Comparison of ENCODE assay signal across 8 cellular contexts in genomic region chrX:130109429-130110378, GRCh38. TPM values are rescaled to one million over a fixed set of nuclear protein-coding genes. Genes with fewer than 3 reads are reported as not detected.
DNase-seq lines count a peak whose midpoint lies in the region; ATAC-seq, FAIRE-seq and TF ChIP-seq lines count a peak whose summit lies in the region.

No MANE protein-coding gene starts in this region.

- H3K4me1 ChIP-seq in KMS-11 (ENCODE audit: low read depth, poor library complexity, severe bottlenecking) (peaks cover 20% of the 10 kb centered on the region), HepG2 (ENCODE audit: insufficient read depth, low read length) (peaks cover 23% of the 10 kb centered on the region), tibial artery (peaks cover 0 to 52% (median 18%) of the 10 kb centered on the region in 4 donors)

- peak overlapping the region; percentile 73 for H2AFZ ChIP-seq in KMS-11 (ENCODE audit: low read depth)
- H2AFZ ChIP-seq in HepG2 (ENCODE audit: low read length) = no peak overlapping the region

- peak overlapping the region; percentile 42; the same call in 1 of the 2 replicates for H3K27ac ChIP-seq in KMS-11
- H3K27ac ChIP-seq in HepG2 (ENCODE audit: extremely low read length, insufficient read depth, low read length) = no peak overlapping the region
- H3K27ac ChIP-seq in tibial artery = peak overlapping the region; percentile 96 to 98

- no TSS peak for BruUV-seq in HepG2 (replicated peaks; lab: Mats Ljungman, UMichigan)

- CTCF ChIA-PET in HepG2 (lab: Yijun Ruan, JAX; ENCODE audit: low intra/inter-chr PET ratio, low total read pairs) = no interaction called here

- TF ChIP-seq EP300 in HepG2 (IDR thresholded peaks at IDR 0.05; ENCODE audit: low read depth in 2 of 2, low read length in 2 of 2) (no peak), HepG2 (CRISPR knock-in tag; IDR thresholded peaks at IDR 0.05; ENCODE audit: borderline replicate concordance) (no peak)

- peak overlapping the region; percentile 29; the same call in 1 of the 2 replicates for H3K4me2 ChIP-seq in KMS-11
- H3K4me2 ChIP-seq in HepG2 (ENCODE audit: low read depth, low read length) = peak overlapping the region; percentile 69

- TF ChIP-seq POLR2A in HepG2 (IDR thresholded peaks at IDR 0.05; ENCODE audit: insufficient read depth in 1 of 2, low read depth in 2 of 2, low read length in 2 of 2) = no peak

- H3K9ac ChIP-seq in KMS-11 = peak overlapping the region; percentile 73
- peak overlapping the region; percentile 39 for H3K9ac ChIP-seq in HepG2 (ENCODE audit: insufficient read depth, low read depth, low read length)

- 0% methylated on average over 5 of the region's 81 CpGs for WGBS in HepG2 (ENCODE audit: low lambda C conversion rate)

- H3K79me2 ChIP-seq in KMS-11 (ENCODE audit: insufficient read depth, low read depth) (no peaks in the 10 kb centered on the region), HepG2 (ENCODE audit: insufficient read depth, low read length) (no peaks in the 10 kb centered on the region)

- H4K20me1 ChIP-seq in KMS-11 (ENCODE audit: insufficient read depth) (no peaks in the 10 kb centered on the region), HepG2 (ENCODE audit: insufficient read depth, low read length) (no peaks in the 10 kb centered on the region)

- H3K27me3 ChIP-seq in KMS-11 (ENCODE audit: insufficient read depth, low read depth) (no peaks in the 10 kb centered on the region), HepG2 (ENCODE audit: control insufficient read depth in 1 of 2, insufficient read depth in 2 of 2, low read length in 2 of 2) (no peaks in the 10 kb centered on the region), tibial artery (no peaks in the 10 kb centered on the region)

- intact Hi-C loops in HepG2 (cut with micrococcal nuclease; ENCODE audit: unreplicated experiment) (no loop called here), tibial artery (cut with DNase I; ENCODE audit: low total_unique reads) (loop anchor here (5.0 kb wide), 1 partner anchor 68 kb away; no protein-coding TSS in a partner anchor)

- peak; percentile 9 to 17 for ATAC-seq in activated CD4-positive, CD25-positive, alpha-beta regulatory T cell treated with anti-CD3 and anti-CD28 coated beads, Interleukin-2, amount 50 U/mL, for 24 hours
- ATAC-seq in HepG2 = peak; percentile 34

- no peak for TF ChIP-seq CTCF in KMS-11 (conservative IDR thresholded peaks at IDR 0.05; ENCODE audit: low read depth, low read length)
- TF ChIP-seq CTCF in astrocyte of the cerebellum (IDR thresholded peaks at IDR 0.05; ENCODE audit: low read depth, low read length, missing control alignments) = no peak
- TF ChIP-seq CTCF in HepG2 (CRISPR knock-in tag; IDR thresholded peaks at IDR 0.05) = no peak
- no peak for TF ChIP-seq CTCF in tibial artery (IDR thresholded peaks at IDR 0.05)

- no peak for FAIRE-seq in HepG2 (lab: Jason Lieb, UNC)

- TF ChIP-seq RAD21 in HepG2 (CRISPR knock-in tag; IDR thresholded peaks at IDR 0.05) = no peak

- H3K9me3 ChIP-seq in HepG2 (ENCODE audit: low read length) = no peaks in the 10 kb centered on the region
- no peaks in the 10 kb centered on the region for H3K9me3 ChIP-seq in tibial artery

- no peak overlapping the region for H3K4me3 ChIP-seq in KMS-11 (IDR thresholded peaks at IDR 0.05; ENCODE audit: insufficient read depth, low read depth, low read length)
- H3K4me3 ChIP-seq in astrocyte of the cerebellum (ENCODE audit: low read depth, low read length) = peak overlapping the region; percentile 58
- H3K4me3 ChIP-seq in HepG2 (replicated peaks in 1 of 3; ENCODE audit: insufficient read depth in 1 of 3, low read depth in 2 of 3, low read length in 3 of 3) = peak overlapping the region; percentile 34 to 67 (median 55); a peak in 4 of 6 replicates
- peak overlapping the region; percentile 84 to 90 for H3K4me3 ChIP-seq in tibial artery

- no peaks in the 10 kb centered on the region for H3K36me3 ChIP-seq in KMS-11 (ENCODE audit: insufficient read depth)
- no peaks in the 10 kb centered on the region for H3K36me3 ChIP-seq in HepG2 (replicated peaks in 1 of 2; ENCODE audit: control insufficient read depth in 1 of 2, insufficient read depth in 2 of 2, low read length in 2 of 2)
- H3K36me3 ChIP-seq in tibial artery = no peaks in the 10 kb centered on the region

- no peak for DNase-seq in activated CD4-positive, CD25-positive, alpha-beta regulatory T cell (lab: John Stamatoyannopoulos, UW)
- DNase-seq in astrocyte of the cerebellum (ENCODE audit: low read depth) = no peak
- DNase-seq in HepG2 (ENCODE audit: low spot score) = no peak
- peak in 1 of 2 donors; percentile 73 for DNase-seq in tibial artery
- DNase-seq in islet precursor cell = no peak
- no peak for DNase-seq in Kasumi-1 (lab: John Stamatoyannopoulos, UW)

- in situ Hi-C loops in astrocyte of the cerebellum (cut with HindIII; ENCODE audit: low sequenced_read_pairs) = no loop called here
- in situ Hi-C loops in HepG2 (cut with HindIII; ENCODE audit: extremely low pct_ligation_motif_present, low pct_unique_long_range_greater_than_20kb) = no loop called here

- POLR2A ChIA-PET in HepG2 (lab: Yijun Ruan, JAX) = interaction anchor here (1.1 to 2.0 kb wide), 3 partner anchors 9 to 56 kb away, joined by 3 to 6 read pairs (median 3); partner anchors contain the start of gene AIFM1

TF ChIP-seq in HepG2, 621 proteins besides CTCF, POLR2A, EP300 and RAD21 (continues in another document):
- no peak for TF ChIP-seq ISL2 (CRISPR knock-in tag; IDR thresholded peaks at IDR 0.05)
- TF ChIP-seq MTF2 (CRISPR knock-in tag; IDR thresholded peaks at IDR 0.05; ENCODE audit: borderline replicate concordance) = peak; percentile 58; the same call in 1 of the 2 replicates
- no peak for TF ChIP-seq ZNF589 (CRISPR knock-in tag; conservative IDR thresholded peaks at IDR 0.05)
- TF ChIP-seq EZH2 (conservative IDR thresholded peaks at IDR 0.05; ENCODE audit: low read depth, low read length) = 0 out of 2 replicates have a peak, but pooled peaks have one; percentile 49
- TF ChIP-seq BRCA1 (CRISPR knock-in tag; IDR thresholded peaks at IDR 0.05) = no peak

RNA-seq across cellular contexts. Expression of gene ELF4, which starts 0.6 kb away (rescaled TPM):
- total RNA-seq in HepG2 (2016; rRNA removed; fragmentation: Illumina TruSeq; extraction: Trizol) = 1.3 and 1.5 TPM in 2 replicates
- 0.35 and 1.0 TPM in 2 replicates for total RNA-seq in HepG2 (2016; cell fraction: cytosol; rRNA removed; fragmentation: Illumina TruSeq; extraction: Trizol; ENCODE audit: low read depth)
- 1.3 and 1.4 TPM in 2 replicates for total RNA-seq in HepG2 (2016; cell fraction: insoluble cytoplasmic fraction; rRNA removed; fragmentation: Illumina TruSeq; extraction: Trizol)
- 1.5 and 2.0 TPM in 2 replicates for total RNA-seq in HepG2 (2016; cell fraction: membrane; rRNA removed; fragmentation: Illumina TruSeq; extraction: Trizol)
- total RNA-seq in HepG2 (2016; cell fraction: nucleus; rRNA removed; fragmentation: Illumina TruSeq; extraction: Trizol) = 1.0 and 1.5 TPM in 2 replicates
- 2.6 and 3.2 TPM in 2 replicates for polyA plus RNA-seq in HepG2 (2011; rRNA removed)
- polyA plus RNA-seq in HepG2 (2011; cell fraction: cytosol; rRNA removed) = 2.6 and 2.7 TPM in 2 replicates
- polyA plus RNA-seq in HepG2 (2011; cell fraction: nucleus; rRNA removed) = 2.5 and 2.8 TPM in 2 replicates
- 3.9 and 4.2 TPM in 2 replicates for polyA plus RNA-seq in HepG2 (2012)
- 0.44 and 0.53 TPM in 2 replicates for polyA plus RNA-seq in HepG2 (2016; cell fraction: cytosol; fragmentation: Illumina TruSeq; extraction: Trizol; ENCODE audit: low read depth)
- 1.6 and 1.9 TPM in 2 replicates for polyA plus RNA-seq in HepG2 (2016; cell fraction: insoluble cytoplasmic fraction; fragmentation: Illumina TruSeq; extraction: Trizol; ENCODE audit: low read depth)
- polyA plus RNA-seq in HepG2 (2016; cell fraction: membrane; fragmentation: Illumina TruSeq; extraction: Trizol; ENCODE audit: low read depth) = 1.7 and 2.0 TPM in 2 replicates
- 1.9 and 2.0 TPM in 2 replicates for polyA plus RNA-seq in HepG2 (2016; cell fraction: nucleus; fragmentation: Illumina TruSeq; extraction: Trizol; ENCODE audit: insufficient read depth, low read depth)
- polyA minus RNA-seq in HepG2 (2011; rRNA and poly(A)+ RNA removed; ENCODE audit: low replicate concordance) = 10.0 and 60.2 TPM in 2 replicates
- 3.6 and 4.7 TPM in 2 replicates for polyA minus RNA-seq in HepG2 (2011; cell fraction: cytosol; rRNA and poly(A)+ RNA removed)
- polyA minus RNA-seq in HepG2 (2011; cell fraction: nucleus; rRNA and poly(A)+ RNA removed) = 1.4 and 1.6 TPM in 2 replicates

RNA-seq across cellular contexts. Expression of gene AIFM1, which starts 55.9 kb away (rescaled TPM):
- total RNA-seq in HepG2 (2016; rRNA removed; fragmentation: Illumina TruSeq; extraction: Trizol) = 46.9 and 69.3 TPM in 2 replicates
- 12.3 and 17.1 TPM in 2 replicates for total RNA-seq in HepG2 (2016; cell fraction: cytosol; rRNA removed; fragmentation: Illumina TruSeq; extraction: Trizol; ENCODE audit: low read depth)
- 48.7 and 65.5 TPM in 2 replicates for total RNA-seq in HepG2 (2016; cell fraction: insoluble cytoplasmic fraction; rRNA removed; fragmentation: Illumina TruSeq; extraction: Trizol)
- total RNA-seq in HepG2 (2016; cell fraction: membrane; rRNA removed; fragmentation: Illumina TruSeq; extraction: Trizol) = 23.7 and 29.4 TPM in 2 replicates
- 47.2 and 56.1 TPM in 2 replicates for total RNA-seq in HepG2 (2016; cell fraction: nucleus; rRNA removed; fragmentation: Illumina TruSeq; extraction: Trizol)
- polyA plus RNA-seq in HepG2 (2011; rRNA removed) = 35.0 and 42.8 TPM in 2 replicates
- 37.1 and 44.4 TPM in 2 replicates for polyA plus RNA-seq in HepG2 (2011; cell fraction: cytosol; rRNA removed)
- 11.8 and 14.9 TPM in 2 replicates for polyA plus RNA-seq in HepG2 (2011; cell fraction: nucleus; rRNA removed)
- polyA plus RNA-seq in HepG2 (2012) = 35.1 and 40.3 TPM in 2 replicates
- polyA plus RNA-seq in HepG2 (2016; cell fraction: cytosol; fragmentation: Illumina TruSeq; extraction: Trizol; ENCODE audit: low read depth) = 24.7 and 26.6 TPM in 2 replicates
- polyA plus RNA-seq in HepG2 (2016; cell fraction: insoluble cytoplasmic fraction; fragmentation: Illumina TruSeq; extraction: Trizol; ENCODE audit: low read depth) = 85.8 and 88.7 TPM in 2 replicates
- 26.3 and 31.8 TPM in 2 replicates for polyA plus RNA-seq in HepG2 (2016; cell fraction: membrane; fragmentation: Illumina TruSeq; extraction: Trizol; ENCODE audit: low read depth)
- polyA plus RNA-seq in HepG2 (2016; cell fraction: nucleus; fragmentation: Illumina TruSeq; extraction: Trizol; ENCODE audit: insufficient read depth, low read depth) = 67.7 and 76.4 TPM in 2 replicates
- 13.9 and 27.6 TPM in 2 replicates for polyA minus RNA-seq in HepG2 (2011; rRNA and poly(A)+ RNA removed; ENCODE audit: low replicate concordance)
- polyA minus RNA-seq in HepG2 (2011; cell fraction: cytosol; rRNA and poly(A)+ RNA removed) = 21.3 and 25.6 TPM in 2 replicates
- 11.3 and 13.1 TPM in 2 replicates for polyA minus RNA-seq in HepG2 (2011; cell fraction: nucleus; rRNA and poly(A)+ RNA removed)
